ENCODE assay signal across 8 cellular contexts in the genomic region with DNA sequence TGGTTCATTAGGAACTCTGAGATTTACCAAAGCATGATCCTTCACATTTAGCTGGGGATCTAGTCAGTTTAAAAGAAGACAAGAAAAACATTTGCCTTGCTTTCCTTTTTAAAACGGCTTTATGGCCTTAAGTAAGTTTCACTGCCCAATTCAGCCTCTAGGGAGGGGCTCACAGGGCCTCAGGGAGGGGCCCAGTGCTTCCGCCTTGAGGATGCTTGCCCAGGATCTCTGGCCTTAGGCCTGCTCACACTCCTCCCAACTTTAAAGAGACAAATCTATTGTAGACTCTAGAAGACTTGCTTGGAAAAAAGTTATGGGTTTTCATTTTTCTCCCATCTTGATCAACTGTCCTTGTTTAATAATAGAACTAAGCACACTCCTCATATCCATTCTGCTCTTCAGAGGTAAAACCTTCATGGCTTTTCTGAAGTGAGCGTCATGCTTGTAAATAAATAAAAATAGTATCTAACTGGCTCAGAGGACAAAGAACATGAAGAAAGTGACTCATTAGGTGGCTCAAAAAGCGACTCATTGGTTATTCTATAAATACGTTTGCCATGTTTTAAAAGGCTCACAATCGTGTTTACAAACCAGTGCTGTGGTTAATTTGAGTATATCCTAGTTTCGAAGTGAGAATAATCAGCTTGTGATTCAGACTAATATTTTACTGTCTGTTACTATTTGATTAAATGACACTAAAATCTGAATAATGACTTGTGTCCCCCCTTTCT. TPM values are rescaled to one million over a fixed set of nuclear protein-coding genes. Genes with fewer than 3 reads are reported as not detected.
DNase-seq lines count a peak whose midpoint lies in the region; ATAC-seq, FAIRE-seq and TF ChIP-seq lines count a peak whose summit lies in the region.

No MANE protein-coding gene starts in this region.

- no peaks in the 10 kb centered on the region for H3K79me2 ChIP-seq in GM12878 (ENCODE audit: control insufficient read depth, insufficient read depth, low read length)

- peak; percentile 32 for DNase-seq in GM12878 (ENCODE audit: low read depth, low spot score)
- no peak for DNase-seq in progenitor cell of endocrine pancreas (ENCODE audit: low spot score, unreplicated experiment)
- no peak for DNase-seq in NCI-H2196 treated with DMSO at 0.1 percent for 48 hours (lab: John Stamatoyannopoulos, UW; ENCODE audit: unreplicated experiment)
- no peak for DNase-seq in type B pancreatic cell (ENCODE audit: extremely low spot score, unreplicated experiment)
- DNase-seq in BE2C: no peak
- no peak for DNase-seq in HK-2 (ENCODE audit: unreplicated experiment)

- no peak for TF ChIP-seq CTCF in GM12878 (IDR thresholded peaks at IDR 0.05 in 2 of 3, conservative IDR thresholded peaks at IDR 0.05 in 1 of 3; ENCODE audit: control insufficient read depth in 2 of 3, extremely low read depth in 1 of 3, insufficient read depth in 1 of 3, low read depth in 3 of 3, low read length in 3 of 3)
- TF ChIP-seq CTCF in progenitor cell of endocrine pancreas (IDR thresholded peaks at IDR 0.05; ENCODE audit: unreplicated experiment): no peak
- no peak for TF ChIP-seq CTCF in type B pancreatic cell (conservative IDR thresholded peaks at IDR 0.05)
- no peak for TF ChIP-seq CTCF in BE2C (IDR thresholded peaks at IDR 0.05; ENCODE audit: low read depth, low read length)

- no peaks in the 10 kb centered on the region for H4K20me1 ChIP-seq in GM12878 (ENCODE audit: control insufficient read depth, insufficient read depth)

- CTCF ChIA-PET in GM12878 (lab: Yijun Ruan, JAX): interaction anchor here (0.6 to 2.5 kb wide), 9 partner anchors 10 to 253 kb away, joined by 3 to 15 read pairs (median 3); a partner anchor contains a TSS

- H3K9me3 Mint-ChIP-seq in progenitor cell of endocrine pancreas (ENCODE audit: low read depth) (no peaks in the 10 kb centered on the region), type B pancreatic cell (no peaks in the 10 kb centered on the region)

- no peak for TF ChIP-seq POLR2A in GM12878 (IDR thresholded peaks at IDR 0.05; ENCODE audit: low read depth, low read length)

- peak in 1 of 2 experiments; percentile 45; a peak in 1 of 4 replicates for TF ChIP-seq EP300 in GM12878 (IDR thresholded peaks at IDR 0.05; ENCODE audit: borderline replicate concordance in 1 of 2, control insufficient read depth in 1 of 2, low read depth in 2 of 2, low read length in 2 of 2)

- peaks cover 24% of the 10 kb centered on the region for H3K4me1 ChIP-seq in GM12878 (ENCODE audit: control insufficient read depth, insufficient read depth, low read length)
- H3K4me1 ChIP-seq in BE2C: no peaks in the 10 kb centered on the region

- no peak for FAIRE-seq in GM12878 (lab: Jason Lieb, UNC)

- H3K9me3 ChIP-seq in GM12878 (replicated peaks; ENCODE audit: control insufficient read depth, insufficient read depth, low read length) (no peaks in the 10 kb centered on the region), BE2C (no peaks in the 10 kb centered on the region)

- TF ChIP-seq RAD21 in GM12878 (IDR thresholded peaks at IDR 0.05; ENCODE audit: insufficient read depth, low read depth, low read length): no peak

- in situ Hi-C loops in GM12878 (cut with MboI): no loop called here

- H3K4me3 Mint-ChIP-seq in progenitor cell of endocrine pancreas (ENCODE audit: low read depth) (no peak overlapping the region), type B pancreatic cell (no peak overlapping the region)

- POLR2A ChIA-PET in GM12878 (lab: Charles Lee): interaction anchor here (0.6 to 1.6 kb wide), 4 partner anchors 10 to 822 kb away, joined by 3 to 7 read pairs (median 4); no protein-coding TSS in a partner anchor

- peak overlapping the region; percentile 24 for H2AFZ ChIP-seq in GM12878 (ENCODE audit: control insufficient read depth, low read depth, low read length)

- peaks cover 4 to 17% of the 10 kb centered on the region in 2 experiments; a peak in 2 of 4 replicates for H3K36me3 ChIP-seq in GM12878 (ENCODE audit: control insufficient read depth in 2 of 2, insufficient read depth in 2 of 2, low read length in 1 of 2)
- H3K36me3 ChIP-seq in BE2C: no peaks in the 10 kb centered on the region

- no TSS peak for BruUV-seq in GM12878 (replicated peaks; lab: Mats Ljungman, UMichigan)

- intact Hi-C loops in GM12878 (cut with micrococcal nuclease; ENCODE audit: unreplicated experiment): no loop called here

- peak; percentile 84 for ATAC-seq in GM18511 (IDR thresholded peaks at IDR 0.05; ENCODE audit: unreplicated experiment)
- ATAC-seq in HG02798 (IDR thresholded peaks at IDR 0.05; ENCODE audit: poor library complexity, unreplicated experiment): peak; percentile 67
- peak; percentile 87 for ATAC-seq in GM12878

- no peaks in the 10 kb centered on the region for H3K27me3 ChIP-seq in GM12878 (replicated peaks in 1 of 2; ENCODE audit: control insufficient read depth in 2 of 2, insufficient read depth in 2 of 2, low read length in 1 of 2)
- no peaks in the 10 kb centered on the region for H3K27me3 ChIP-seq in BE2C

- H3K4me1 Mint-ChIP-seq in progenitor cell of endocrine pancreas (ENCODE audit: low read depth) (peaks cover 23% of the 10 kb centered on the region), type B pancreatic cell (ENCODE audit: unreplicated experiment) (peaks cover 4% of the 10 kb centered on the region)

- H3K4me2 ChIP-seq in GM12878 (ENCODE audit: control insufficient read depth, insufficient read depth): peak overlapping the region; percentile 59

- no peak overlapping the region for H3K4me3 ChIP-seq in GM12878
- H3K4me3 ChIP-seq in BE2C (ENCODE audit: low read depth, low read length): no peak overlapping the region

- H3K27me3 Mint-ChIP-seq in progenitor cell of endocrine pancreas (no peaks in the 10 kb centered on the region), type B pancreatic cell (no peaks in the 10 kb centered on the region)

- RAD21 ChIA-PET in GM12878 (lab: Charles Lee; ENCODE audit: unreplicated experiment): interaction anchor here (1.1 to 4.1 kb wide), 7 partner anchors 10 to 114 kb away, joined by 3 to 16 read pairs (median 4); a partner anchor contains a TSS

- SMC1A ChIA-PET in GM12878 (lab: Charles Lee; ENCODE audit: uncharacterized antibody, unreplicated experiment): interaction anchor here (0.6 to 7.5 kb wide), 8 partner anchors 8 to 114 kb away, joined by 3 to 81 read pairs (median 3); a partner anchor contains a TSS

- peak overlapping the region; percentile 41 for H3K27ac Mint-ChIP-seq in progenitor cell of endocrine pancreas
- no peak overlapping the region for H3K27ac Mint-ChIP-seq in type B pancreatic cell

- under 1% methylated on average over 7 of the region's 7 CpGs for WGBS in GM12878 (ENCODE audit: insufficient coverage, insufficient replicate concordance, low lambda C conversion rate, missing lambda C conversion rate)

- no peak overlapping the region for H3K9ac ChIP-seq in GM12878 (ENCODE audit: control insufficient read depth, insufficient read depth, low read length)

- peak overlapping the region; percentile 64 for H3K27ac ChIP-seq in GM12878 (ENCODE audit: control insufficient read depth, insufficient read depth)

- H3K36me3 Mint-ChIP-seq in progenitor cell of endocrine pancreas (ENCODE audit: insufficient read depth): peaks cover 8% of the 10 kb centered on the region
- H3K36me3 Mint-ChIP-seq in type B pancreatic cell: peaks cover 18% of the 10 kb centered on the region

TF ChIP-seq in GM12878, 131 proteins besides CTCF, POLR2A, EP300 and RAD21 (continues in another document):
- TF ChIP-seq PAX5 (IDR thresholded peaks at IDR 0.05; ENCODE audit: borderline replicate concordance, low read depth, low read length): 0 out of 2 replicates have a peak, but pooled peaks have one; percentile 20
- peak; percentile 62; the same call in 1 of the 2 replicates for TF ChIP-seq MTA3 (IDR thresholded peaks at IDR 0.05; ENCODE audit: borderline replicate concordance, low read length)
- TF ChIP-seq JUNB (IDR thresholded peaks at IDR 0.05): peak; percentile 89
- TF ChIP-seq YBX1 (IDR thresholded peaks at IDR 0.05): no peak
- peak; percentile 51; the same call in 1 of the 3 replicates for TF ChIP-seq POU2F2 (IDR thresholded peaks at IDR 0.05; ENCODE audit: borderline replicate concordance, low read depth, low read length)
- peak; percentile 70; the same call in 1 of the 2 replicates for TF ChIP-seq FOXM1 (IDR thresholded peaks at IDR 0.05; ENCODE audit: low read depth, low read length)
- no peak for TF ChIP-seq RFX5 (IDR thresholded peaks at IDR 0.05; ENCODE audit: low read depth, low read length)
- TF ChIP-seq TARDBP (IDR thresholded peaks at IDR 0.05; ENCODE audit: borderline replicate concordance): no peak
- TF ChIP-seq CHD4 (IDR thresholded peaks at IDR 0.05): no peak
- no peak for TF ChIP-seq KLF5 (IDR thresholded peaks at IDR 0.05; ENCODE audit: partially characterized antibody)
- TF ChIP-seq BACH1 (IDR thresholded peaks at IDR 0.05; ENCODE audit: borderline replicate concordance): no peak
- no peak for TF ChIP-seq HDAC2 (IDR thresholded peaks at IDR 0.05)
- TF ChIP-seq RB1 (IDR thresholded peaks at IDR 0.05; ENCODE audit: borderline replicate concordance): no peak

RNA-seq across cellular contexts. Expression of a gene that starts 13.7 kb away (rescaled TPM):
- 50.9 and 55.7 TPM in 2 replicates for total RNA-seq in GM12878 (2013; cell fraction: nucleolus; rRNA removed)
- 68.6 and 83.4 TPM in 2 replicates for total RNA-seq in GM12878 (2014; rRNA removed)
- total RNA-seq in GM12878 (2014; rRNA removed; fragmentation: Illumina TruSeq; extraction: Trizol): 83.2 and 85.3 TPM in 2 replicates
- total RNA-seq in GM12878 (2021): 62.9 and 65.5 TPM in 2 replicates
- polyA plus RNA-seq in GM12878 (2011; ENCODE audit: low read depth): 32.4 TPM
- polyA plus RNA-seq in GM12878 (2011; rRNA removed): 92.2 and 121 TPM in 2 replicates
- 48.6 and 54.9 TPM in 2 replicates for polyA plus RNA-seq in GM12878 (2011; cell fraction: cytosol; rRNA removed)
- polyA plus RNA-seq in GM12878 (2011; cell fraction: nucleus; rRNA removed): 33.9 and 44.6 TPM in 2 replicates
- 38.7 and 47.0 TPM in 2 replicates for polyA plus RNA-seq in GM12878 (2012)
- polyA plus RNA-seq in GM12878 (2014; fragmentation: Illumina TruSeq; extraction: Trizol): 76.5 and 84.2 TPM in 2 replicates
- polyA plus RNA-seq in GM12878 (2014; fragmentation: Nextera tagmentation; extraction: Ambion mirVana): 100 to 1,000 TPM; 167 to 224 TPM
- polyA plus RNA-seq in GM12878 (2014; rRNA removed): 68.3 and 94.2 TPM in 2 replicates
- polyA plus RNA-seq in GM12878 (2016; fragmentation: Nextera tagmentation; extraction: Ambion mirVana): 100 to 1,000 TPM; 120 to 123 TPM
- 36.3 and 42.7 TPM in 2 replicates for polyA minus RNA-seq in GM12878 (2011; rRNA and poly(A)+ RNA removed)
- 13.9 and 20.2 TPM in 2 replicates for polyA minus RNA-seq in GM12878 (2011; cell fraction: cytosol; rRNA and poly(A)+ RNA removed)
- 18.6 and 28.8 TPM in 2 replicates for polyA minus RNA-seq in GM12878 (2011; cell fraction: nucleus; rRNA and poly(A)+ RNA removed)
- total RNA-seq in progenitor cell of endocrine pancreas: 73.4 and 76.4 TPM in 2 replicates
- 72.1 and 76.9 TPM in 2 replicates for total RNA-seq in type B pancreatic cell (ENCODE audit: low replicate concordance)
- 58.6 TPM for polyA plus RNA-seq in BE2C (2012; ENCODE audit: insufficient read depth, insufficient read length, low read depth)
